In the genomic region with DNA sequence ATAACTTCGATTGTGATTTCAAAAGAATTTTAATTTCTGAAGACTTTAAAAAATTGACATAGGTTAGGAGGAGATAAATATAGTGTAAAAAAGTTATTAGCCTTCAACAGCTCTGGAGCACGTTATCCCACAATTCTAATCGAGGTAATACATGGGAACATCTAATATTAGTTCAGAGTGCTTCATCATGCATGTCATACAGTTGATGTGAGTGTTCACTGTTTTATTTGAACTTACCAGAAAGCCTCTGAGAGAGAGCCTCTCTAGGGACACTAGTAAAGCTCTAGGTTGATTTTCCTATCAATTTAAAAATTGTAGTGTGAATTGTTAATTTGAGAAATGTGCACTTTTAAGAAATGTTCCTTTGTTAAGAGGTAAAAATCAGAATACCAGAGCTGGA, we compare ENCODE assay signal across 24 cellular contexts.
DNase-seq lines count a peak whose midpoint lies in the region; ATAC-seq, FAIRE-seq and TF ChIP-seq lines count a peak whose summit lies in the region.
"Had no signal": no experiment of that assay in that cellular context is flagged by ENCODE, and none has a peak within 500 bp of the region (broad histone marks: within the 10 kb centered on the region; RNA-seq: fewer than 3 reads in every experiment).

No MANE protein-coding gene starts in this region.

- intact Hi-C loops in left ventricle myocardium superior (cut with micrococcal nuclease): no loop called here
- intact Hi-C loops in IMR-90 (cut with micrococcal nuclease): no loop called here
- intact Hi-C loops in right lobe of liver (cut with DNase I): no loop called here
- intact Hi-C loops in CD4-positive, alpha-beta memory T cell (cut with micrococcal nuclease): no loop called here

- DNase-seq in left ventricle myocardium superior (no peak), right atrium auricular region (ENCODE audit: low spot score) (no peak), IMR-90 (no peak), type B pancreatic cell (ENCODE audit: extremely low spot score, unreplicated experiment) (no peak), EL (no peak), right lobe of liver (no peak)
- no peak for DNase-seq in CD4-positive, alpha-beta memory T cell
- DNase-seq: CD4-positive, CD25-positive, alpha-beta regulatory T cell; DMS53; H9; MM.1S; NCI-H1417; NCI-H1694; NCI-H2029 treated with DMSO at 0.1 percent for 48 hours; NCI-H526 treated with DMSO at 0.1 percent for 48 hours; RPMI8226; SIG-M5 had no signal

- no peak overlapping the region for H2BK15ac ChIP-seq in IMR-90 (ENCODE audit: low read depth, low read length)

- peak overlapping the region; percentile 19 for H3K27ac Mint-ChIP-seq in type B pancreatic cell
- no peak overlapping the region for H3K27ac Mint-ChIP-seq in CD4-positive, alpha-beta memory T cell
- H3K27ac Mint-ChIP-seq: B cell; CD4-positive, CD25-positive, alpha-beta regulatory T cell; GM23338; H9; IgD-negative memory B cell had no signal

- no peak overlapping the region for H2AFZ ChIP-seq in IMR-90 (replicated peaks; ENCODE audit: low read length, poor library complexity)
- H2AFZ ChIP-seq: GM23338 had no signal

- H3K18ac ChIP-seq in IMR-90 (ENCODE audit: low read depth, low read length): peak overlapping the region; percentile 76; the same call in 1 of the 2 replicates

- no peak overlapping the region for H3K4me2 ChIP-seq in IMR-90 (ENCODE audit: low read depth, low read length)
- H3K4me2 ChIP-seq: GM23338, KMS-11 had no signal

- peak overlapping the region; percentile 87 for H4K5ac ChIP-seq in IMR-90 (ENCODE audit: low read depth, low read length)

- no peak overlapping the region for H4K8ac ChIP-seq in IMR-90 (ENCODE audit: low read depth in 2 of 2, low read length in 2 of 2)

- CTCF ChIA-PET in IMR-90 (lab: Yijun Ruan, JAX): no interaction called here
- CTCF ChIA-PET in CD4-positive, alpha-beta memory T cell (lab: Charles Lee; ENCODE audit: partially characterized antibody): interaction anchor here (1.4 kb wide), 1 partner anchor 16 kb away, joined by 6 read pairs; no protein-coding TSS in a partner anchor

- peaks cover 37% of the 10 kb centered on the region for H3K36me3 Mint-ChIP-seq in type B pancreatic cell
- peaks cover 18 to 27% of the 10 kb centered on the region in 2 donors for H3K36me3 Mint-ChIP-seq in CD4-positive, alpha-beta memory T cell

- FAIRE-seq in islet of Langerhans (lab: Jason Lieb, UNC): peak; percentile 88
- FAIRE-seq: G401.6 had no signal

- peaks cover 31 to 51% of the 10 kb centered on the region in 2 experiments for H3K79me1 ChIP-seq in IMR-90 (ENCODE audit: low read depth in 1 of 2, low read length in 2 of 2)

- H3K9me3 ChIP-seq in right atrium auricular region: peaks cover 0 to 8% of the 10 kb centered on the region in 2 donors
- H3K9me3 ChIP-seq in IMR-90 (ENCODE audit: control insufficient read depth, insufficient read depth, low read length): no peaks in the 10 kb centered on the region
- H3K9me3 ChIP-seq in right lobe of liver: no peaks in the 10 kb centered on the region
- H3K9me3 ChIP-seq in CD4-positive, alpha-beta memory T cell (ENCODE audit: control insufficient read depth in 1 of 2, low read length in 2 of 2): no peaks in the 10 kb centered on the region

- no peak overlapping the region for H3K56ac ChIP-seq in IMR-90 (ENCODE audit: extremely low read depth, insufficient read depth, low read length)

- H2AK5ac ChIP-seq in IMR-90 (ENCODE audit: low read depth, low read length): no peak overlapping the region; the same call in 1 of the 2 replicates

- no peak for TF ChIP-seq RAD21 in IMR-90 (IDR thresholded peaks at IDR 0.05; ENCODE audit: low read length)

- H3K27ac ChIP-seq in right atrium auricular region: peak overlapping the region in 1 of 2 donors; percentile 30
- H3K27ac ChIP-seq in IMR-90 (ENCODE audit: insufficient read depth, low read length): peak overlapping the region; percentile 40; the same call in 1 of the 2 replicates
- H3K27ac ChIP-seq in right lobe of liver: no peak overlapping the region
- no peak overlapping the region for H3K27ac ChIP-seq in CD4-positive, alpha-beta memory T cell (ENCODE audit: low read depth, low read length)
- H3K27ac ChIP-seq: KMS-11, SK-N-MC had no signal

- no peak overlapping the region for H3K14ac ChIP-seq in IMR-90 (replicated peaks; ENCODE audit: low read depth, low read length)

- peaks cover 4% of the 10 kb centered on the region for H3K4me1 Mint-ChIP-seq in type B pancreatic cell (ENCODE audit: unreplicated experiment)
- H3K4me1 Mint-ChIP-seq in CD4-positive, alpha-beta memory T cell: peaks cover 0 to 9% (median 2%) of the 10 kb centered on the region in 4 donors
- H3K4me1 Mint-ChIP-seq: B cell, GM23338, IgD-negative memory B cell had no signal

- no peaks in the 10 kb centered on the region for H3K27me3 ChIP-seq in right atrium auricular region
- H3K27me3 ChIP-seq in IMR-90 (ENCODE audit: control insufficient read depth, insufficient read depth, low read length): no peaks in the 10 kb centered on the region
- H3K27me3 ChIP-seq in right lobe of liver: no peaks in the 10 kb centered on the region
- no peaks in the 10 kb centered on the region for H3K27me3 ChIP-seq in CD4-positive, alpha-beta memory T cell (ENCODE audit: insufficient read depth, low read length)

- no peak overlapping the region for H2BK20ac ChIP-seq in IMR-90 (ENCODE audit: low read depth, low read length)

- no peak overlapping the region for H2AK9ac ChIP-seq in IMR-90 (replicated peaks; ENCODE audit: low read depth, low read length, poor library complexity)

- no peak overlapping the region for H3K4me3 Mint-ChIP-seq in type B pancreatic cell
- no peak overlapping the region for H3K4me3 Mint-ChIP-seq in CD4-positive, alpha-beta memory T cell
- H3K4me3 Mint-ChIP-seq: B cell; CD4-positive, CD25-positive, alpha-beta regulatory T cell; GM23338; H9; IgD-negative memory B cell had no signal

- no peak overlapping the region for H4K91ac ChIP-seq in IMR-90 (ENCODE audit: insufficient read depth, low read depth, low read length)

- POLR2A ChIA-PET in IMR-90 (lab: Charles Lee; ENCODE audit: unreplicated experiment): no interaction called here
- POLR2A ChIA-PET in CD4-positive, alpha-beta memory T cell (lab: Charles Lee; ENCODE audit: partially characterized antibody): no interaction called here

- dilution Hi-C loops in IMR-90 (cut with HindIII; ENCODE audit: low sequenced_read_pairs, unreplicated experiment): no loop called here

- H4K20me1 ChIP-seq in IMR-90 (ENCODE audit: insufficient read depth, low read length): peaks cover 39% of the 10 kb centered on the region; the same call in 1 of the 2 replicates

- peaks cover 0 to 4% of the 10 kb centered on the region in 2 donors for H3K4me1 ChIP-seq in right atrium auricular region
- peaks cover 13% of the 10 kb centered on the region for H3K4me1 ChIP-seq in IMR-90 (ENCODE audit: control insufficient read depth, insufficient read depth, low read length)
- H3K4me1 ChIP-seq in right lobe of liver: no peaks in the 10 kb centered on the region
- no peaks in the 10 kb centered on the region for H3K4me1 ChIP-seq in CD4-positive, alpha-beta memory T cell (ENCODE audit: insufficient read depth, low read length)

- no TSS peak for BruUV-seq in IMR-90 (replicated peaks; lab: Mats Ljungman, UMichigan)

- H2BK120ac ChIP-seq in IMR-90 (ENCODE audit: low read depth, low read length): no peak overlapping the region

- ATAC-seq in left ventricle myocardium superior (peak; percentile 77), IMR-90 (ENCODE audit: low read depth) (no peak), right lobe of liver (no peak)
- ATAC-seq: GM23338 had no signal

- no peak overlapping the region for H3K23ac ChIP-seq in IMR-90 (ENCODE audit: low read depth, low read length)

- TF ChIP-seq POLR2A in IMR-90 (IDR thresholded peaks at IDR 0.05; ENCODE audit: low read depth, low read length) (no peak), right lobe of liver (IDR thresholded peaks at IDR 0.05) (no peak)

- no peaks in the 10 kb centered on the region; the same call in 1 of the 2 replicates for H3K9me1 ChIP-seq in IMR-90 (ENCODE audit: insufficient read depth, low read length)

- no peaks in the 10 kb centered on the region for H3K27me3 Mint-ChIP-seq in type B pancreatic cell
- H3K27me3 Mint-ChIP-seq in CD4-positive, alpha-beta memory T cell: no peaks in the 10 kb centered on the region
- H3K27me3 Mint-ChIP-seq: B cell; CD4-positive, CD25-positive, alpha-beta regulatory T cell; IgD-negative memory B cell had no signal

- in situ Hi-C loops in IMR-90 (cut with MboI; ENCODE audit: low sequenced_read_pairs): no loop called here

- H3K36me3 ChIP-seq in right atrium auricular region (no peaks in the 10 kb centered on the region), IMR-90 (ENCODE audit: control insufficient read depth, insufficient read depth, low read length) (peaks cover 3% of the 10 kb centered on the region), right lobe of liver (no peaks in the 10 kb centered on the region)
- no peaks in the 10 kb centered on the region for H3K36me3 ChIP-seq in CD4-positive, alpha-beta memory T cell (ENCODE audit: insufficient read depth, low read length)

- peaks cover 19% of the 10 kb centered on the region for H3K9me3 Mint-ChIP-seq in type B pancreatic cell
- peaks cover 0 to 25% (median 19%) of the 10 kb centered on the region in 8 donors for H3K9me3 Mint-ChIP-seq in CD4-positive, alpha-beta memory T cell

- no peak overlapping the region for H3K4ac ChIP-seq in IMR-90 (ENCODE audit: low read depth, low read length)

- WGBS in IMR-90 (ENCODE audit: extremely low coverage in 2 of 2, insufficient read length in 1 of 2), 2 experiments: 92% methylated on average over 2 of the region's 3 CpGs; no CpG with 5 or more reads in 1 of the 2 experiments
- WGBS in right lobe of liver (ENCODE audit: insufficient coverage, low coverage, low lambda C conversion rate, missing lambda C conversion rate): 81% methylated on average over 3 of the region's 3 CpGs

- peak overlapping the region; percentile 22 for H2BK5ac ChIP-seq in IMR-90 (ENCODE audit: low read depth, low read length, poor library complexity, severe bottlenecking)

- no peak overlapping the region for H3K9ac ChIP-seq in IMR-90 (ENCODE audit: low read depth, low read length)
- H3K9ac ChIP-seq: KMS-11 had no signal

- H3K4me3 ChIP-seq in right atrium auricular region (no peak overlapping the region), IMR-90 (ENCODE audit: insufficient read depth, low read depth, low read length) (no peak overlapping the region), right lobe of liver (no peak overlapping the region)
- no peak overlapping the region for H3K4me3 ChIP-seq in CD4-positive, alpha-beta memory T cell (ENCODE audit: low read length in 2 of 2)
- H3K4me3 ChIP-seq: GM23338, SK-N-MC had no signal

- TF ChIP-seq CTCF in right atrium auricular region (IDR thresholded peaks at IDR 0.05) (no peak), IMR-90 (conservative IDR thresholded peaks at IDR 0.05; ENCODE audit: low read depth, low read length) (no peak), type B pancreatic cell (conservative IDR thresholded peaks at IDR 0.05) (no peak), right lobe of liver (IDR thresholded peaks at IDR 0.05) (no peak)

TF ChIP-seq in IMR-90, 13 proteins besides CTCF, POLR2A, EP300 and RAD21 (continues in another document):
- no peak for TF ChIP-seq RCOR1 (IDR thresholded peaks at IDR 0.05; ENCODE audit: insufficient replicate concordance, low read length)
- no peak for TF ChIP-seq RFX5 (IDR thresholded peaks at IDR 0.05; ENCODE audit: low read depth, low read length)
